In genomic region chr2:27771548-27772335, GRCh38 we compare ENCODE assay signal across 1 cellular context.
TF ChIP-seq lines count a peak whose summit lies in the region.

MRPL33 (plus strand) TSS chr2:27771719; CDS start chr2:27771778, 59 bp downstream.

TF ChIP-seq in K562, 482 proteins besides CTCF, POLR2A, EP300 and RAD21 (continued from another document and continues in another):
- TF ChIP-seq TCF15 (CRISPR knock-in tag; IDR thresholded peaks at IDR 0.05) (no peak), NR1H2 (CRISPR knock-in tag; IDR thresholded peaks at IDR 0.05) (no peak), ZNF436 (CRISPR knock-in tag; IDR thresholded peaks at IDR 0.05) (0 out of 2 replicates have a peak, but pooled peaks have one; percentile 32), HDAC8 (tag; IDR thresholded peaks at IDR 0.05) (no peak; the same call in 1 of the 2 replicates), TAF1 (IDR thresholded peaks at IDR 0.05; ENCODE audit: control insufficient read depth, extremely low read depth, insufficient read depth, low read length, severe bottlenecking) (peak; percentile 54), HNRNPK (IDR thresholded peaks at IDR 0.05; ENCODE audit: low read depth, low read length, poor library complexity, severe bottlenecking) (no peak), THAP7 (CRISPR knock-in tag; IDR thresholded peaks at IDR 0.05) (peak; percentile 91), TRIM24 (IDR thresholded peaks at IDR 0.05) (peak in 1 of 2 experiments; percentile 81; a peak in 2 of 4 replicates), TCF7L2 (IDR thresholded peaks at IDR 0.05; ENCODE audit: low read depth, low read length) (no peak), RBBP5 (IDR thresholded peaks at IDR 0.05; ENCODE audit: borderline replicate concordance, insufficient read depth, low read length, poor library complexity, severe bottlenecking) (peak; percentile 94), SNAPC5 (CRISPR knock-in tag; IDR thresholded peaks at IDR 0.05) (no peak), GMEB1 (CRISPR knock-in tag; IDR thresholded peaks at IDR 0.05) (peak; percentile 61), GABPB1 (CRISPR knock-in tag; IDR thresholded peaks at IDR 0.05) (peak; percentile 98), ASH1L (IDR thresholded peaks at IDR 0.05; ENCODE audit: borderline replicate concordance, low read depth, partially characterized antibody) (no peak), ZNF143 (CRISPR knock-in tag; IDR thresholded peaks at IDR 0.05) (peak; percentile 81), SUPT5H (IDR thresholded peaks at IDR 0.05) (peak; percentile 94), HES1 (IDR thresholded peaks at IDR 0.05; ENCODE audit: low read depth) (no peak), CREB1 (IDR thresholded peaks at IDR 0.05) (peak; percentile 44), CREB1 (CRISPR knock-in tag; IDR thresholded peaks at IDR 0.05) (no peak; the same call in 1 of the 2 replicates), PML (IDR thresholded peaks at IDR 0.05; ENCODE audit: low read length) (peak; percentile 70; the same call in 1 of the 2 replicates), MLX (CRISPR knock-in tag; conservative IDR thresholded peaks at IDR 0.05) (0 out of 4 replicates have a peak, but pooled peaks of 1 of the 2 experiments have one; percentile 79), ZNF217 (CRISPR knock-in tag; IDR thresholded peaks at IDR 0.05) (no peak), E2F6 (IDR thresholded peaks at IDR 0.05; ENCODE audit: borderline replicate concordance in 1 of 2, extremely low read depth in 1 of 2, insufficient read depth in 1 of 2, insufficient read length in 1 of 2, low read depth in 1 of 2, low read length in 1 of 2, poor library complexity in 1 of 2, severe bottlenecking in 1 of 2) (peak; percentile 24 to 25), JUN (IDR thresholded peaks at IDR 0.05; ENCODE audit: borderline replicate concordance, low read depth, low read length) (peak; percentile 5; the same call in 1 of the 2 replicates), JUN (CRISPR knock-in tag; IDR thresholded peaks at IDR 0.05; ENCODE audit: borderline replicate concordance) (no peak), ARHGAP35 (IDR thresholded peaks at IDR 0.05; ENCODE audit: partially characterized antibody) (no peak), FOXA1 (IDR thresholded peaks at IDR 0.05; ENCODE audit: borderline replicate concordance) (no peak), POLR2B (IDR thresholded peaks at IDR 0.05; ENCODE audit: low read depth, partially characterized antibody) (peak; percentile 87), U2AF2 (optimal IDR thresholded peaks at IDR 0.05; ENCODE audit: low read depth, low read length) (no peak), ARID1B (IDR thresholded peaks at IDR 0.05) (0 out of 2 replicates have a peak, but pooled peaks have one; percentile 4), NRF1 (conservative IDR thresholded peaks at IDR 0.05 in 1 of 2, IDR thresholded peaks at IDR 0.05 in 1 of 2) (peak; percentile 73 to 79), ARID4B (CRISPR knock-in tag; IDR thresholded peaks at IDR 0.05) (peak; percentile 36; the same call in 1 of the 2 replicates), MEF2A (IDR thresholded peaks at IDR 0.05; ENCODE audit: control insufficient read depth, low read depth, low read length) (no peak), FOXM1 (IDR thresholded peaks at IDR 0.05; ENCODE audit: low read depth) (no peak), FOXM1 (CRISPR knock-in tag; IDR thresholded peaks at IDR 0.05; ENCODE audit: low read depth) (no peak), HOMEZ (CRISPR knock-in tag; IDR thresholded peaks at IDR 0.05) (no peak), MED1 (CRISPR knock-in tag; IDR thresholded peaks at IDR 0.05; ENCODE audit: borderline replicate concordance) (no peak), HMBOX1 (IDR thresholded peaks at IDR 0.05) (peak; percentile 43; the same call in 1 of the 2 replicates), DLX4 (CRISPR knock-in tag; IDR thresholded peaks at IDR 0.05) (no peak), RBM15 (IDR thresholded peaks at IDR 0.05; ENCODE audit: insufficient read depth, low read length) (no peak), NFIC (IDR thresholded peaks at IDR 0.05) (peak; percentile 47), FUS (optimal IDR thresholded peaks at IDR 0.05; ENCODE audit: low read depth, low read length) (no peak), SMAD1 (IDR thresholded peaks at IDR 0.05; ENCODE audit: low read depth, low read length, partially characterized antibody) (peak; percentile 58), ZNF280B (CRISPR knock-in tag; IDR thresholded peaks at IDR 0.05) (no peak), ZNF253 (CRISPR knock-in tag; conservative IDR thresholded peaks at IDR 0.05) (no peak), POLR3G (IDR thresholded peaks at IDR 0.05; ENCODE audit: extremely low read depth, insufficient read length, insufficient replicate concordance) (no peak), HDGF (IDR thresholded peaks at IDR 0.05) (no peak)
